8 cellular contexts compared by ENCODE assay signal in genomic region chr5:44260793-44261192, GRCh38.
"Had no signal": no experiment of that assay in that cellular context is flagged by ENCODE, and none has a peak within 500 bp of the region (broad histone marks: within the 10 kb centered on the region; RNA-seq: fewer than 3 reads in every experiment).

No MANE protein-coding gene starts in this region.

- H3K4me2 ChIP-seq: GM23338, KMS-11 had no signal

- H3K9me3 ChIP-seq: HAP-1 had no signal

- H3K4me3 ChIP-seq: GM23338, HAP-1 had no signal

- H3K27ac ChIP-seq: KMS-11 had no signal

- ATAC-seq: GM23338, HCT116 had no signal

- H2AFZ ChIP-seq: GM23338 had no signal

- H3K36me3 ChIP-seq: HAP-1 had no signal

- H3K9ac ChIP-seq: KMS-11 had no signal

- FAIRE-seq: H1, HTR-8/SVneo had no signal

- DNase-seq: H7, KBM-7 had no signal
